6 cellular contexts compared by ENCODE assay signal in genomic region chr12:56499452-56499851, GRCh38. TPM values are rescaled to one million over a fixed set of nuclear protein-coding genes. Genes with fewer than 3 reads are reported as not detected.
"Had no signal": no experiment of that assay in that cellular context is flagged by ENCODE, and none has a peak within 500 bp of the region (broad histone marks: within the 10 kb centered on the region; RNA-seq: fewer than 3 reads in every experiment).

No MANE protein-coding gene starts in this region.

RNA-seq across cellular contexts. Expression of gene GLS2, which starts 11.5 kb away (rescaled TPM):
- total RNA-seq: NCI-H460, SJSA1 had no signal

RNA-seq across cellular contexts. Expression of gene MIP, which starts 45.0 kb away (rescaled TPM):
- total RNA-seq: NCI-H460, PC-3, Peyer's patch, Right ventricle myocardium superior had no signal
- polyA plus RNA-seq: SK-N-SH had no signal
